In the genomic region with DNA sequence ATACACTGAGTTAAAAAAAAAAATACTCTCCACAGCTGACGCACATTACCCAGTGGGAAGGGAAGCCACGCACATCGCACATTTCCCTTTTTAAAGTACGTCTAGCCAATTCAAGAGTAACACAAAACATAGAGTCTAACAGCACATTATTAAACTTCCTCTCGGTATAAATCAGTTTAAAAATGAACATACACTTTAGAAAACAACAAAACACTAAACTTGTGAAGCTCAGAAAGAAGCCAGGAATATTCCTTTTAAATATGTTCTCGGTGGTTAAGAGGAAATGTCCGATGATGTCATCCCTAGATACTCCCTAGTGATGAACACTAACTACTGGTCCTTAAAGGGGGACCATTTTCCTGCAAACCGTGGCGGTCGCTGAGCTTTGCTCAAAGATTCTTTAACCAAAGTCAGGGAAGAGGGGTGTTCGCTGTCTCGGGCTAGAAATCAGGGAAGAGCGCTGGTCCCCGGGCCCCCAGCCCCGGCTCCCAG, we compare ENCODE assay signal across 8 cellular contexts. TPM values are rescaled to one million over a fixed set of nuclear protein-coding genes. Genes with fewer than 3 reads are reported as not detected.
DNase-seq lines count a peak whose midpoint lies in the region; ATAC-seq and TF ChIP-seq lines count a peak whose summit lies in the region.

No MANE protein-coding gene starts in this region.

- peaks cover 8% of the 10 kb centered on the region for H3K36me3 Mint-ChIP-seq in activated CD4-positive, alpha-beta T cell treated with anti-CD3 and anti-CD28 coated beads for 36 hours (ENCODE audit: low read depth)
- H3K36me3 Mint-ChIP-seq in GM23338 (ENCODE audit: low read depth) (no peaks in the 10 kb centered on the region), T-helper 17 cell (ENCODE audit: low read depth) (no peaks in the 10 kb centered on the region)

- no peak overlapping the region for H2AFZ ChIP-seq in GM23338

- peak overlapping the region; percentile 75 for H3K4me2 ChIP-seq in GM23338

- peak overlapping the region; percentile 68 for H3K9ac ChIP-seq in mucosa of stomach (ENCODE audit: low read length)

- no peaks in the 10 kb centered on the region for H3K36me3 ChIP-seq in GM23338 (ENCODE audit: insufficient read depth)
- H3K36me3 ChIP-seq in mucosa of stomach (ENCODE audit: control insufficient read depth, insufficient read depth, low read length), result no peaks in the 10 kb centered on the region

- peaks cover 27% of the 10 kb centered on the region for H3K4me1 ChIP-seq in GM23338 (ENCODE audit: insufficient read depth)
- no peaks in the 10 kb centered on the region for H3K4me1 ChIP-seq in mucosa of stomach (ENCODE audit: control insufficient read depth, insufficient read depth, low read length)

- H3K9me3 Mint-ChIP-seq in activated CD4-positive, alpha-beta T cell treated with anti-CD3 and anti-CD28 coated beads for 36 hours (ENCODE audit: low read depth), result peaks cover 7% of the 10 kb centered on the region
- H3K9me3 Mint-ChIP-seq in GM23338, result no peaks in the 10 kb centered on the region

- DNase-seq in activated CD4-positive, alpha-beta T cell treated with anti-CD3 and anti-CD28 coated beads for 36 hours, result peak; percentile 10
- DNase-seq in activated CD4-positive, alpha-beta T cell treated with anti-CD3 and anti-CD28 coated beads, Interleukin-2, amount 50 U/mL, for 1 hour, result no peak
- DNase-seq in GM23338 (ENCODE audit: low spot score), result peak; percentile 51
- peak; percentile 69 for DNase-seq in KBM-7
- no peak for DNase-seq in T-helper 17 cell
- DNase-seq in epithelial cell of proximal tubule (ENCODE audit: low read depth), result peak; percentile 18
- DNase-seq in effector CD8-positive, alpha-beta T cell (lab: John Stamatoyannopoulos, UW), result no peak

- in situ Hi-C loops in KBM-7 (cut with MboI; ENCODE audit: low pct_unique_long_range_greater_than_20kb, low sequenced_read_pairs), result no loop called here

- ATAC-seq in activated CD4-positive, alpha-beta T cell treated with anti-CD3 and anti-CD28 coated beads for 36 hours, result peak; percentile 70
- ATAC-seq in GM23338 (peak; percentile 38; the same call in 2 of the 3 replicates), T-helper 17 cell (peak; percentile 68)

- H3K79me2 ChIP-seq in GM23338 (replicated peaks; ENCODE audit: insufficient read depth), result peaks cover 51% of the 10 kb centered on the region

- intact Hi-C loops in activated CD4-positive, alpha-beta T cell treated with anti-CD3 and anti-CD28 coated beads for 36 hours (cut with DNase I, micrococcal nuclease), result no loop called here

- peak overlapping the region; percentile 70 for H3K4me3 Mint-ChIP-seq in activated CD4-positive, alpha-beta T cell treated with anti-CD3 and anti-CD28 coated beads for 36 hours
- H3K4me3 Mint-ChIP-seq in GM23338 (peak overlapping the region; percentile 92), T-helper 17 cell (peak overlapping the region; percentile 91)

- no peaks in the 10 kb centered on the region for H3F3A ChIP-seq in GM23338 (replicated peaks; ENCODE audit: low read depth)

- no peak for TF ChIP-seq CTCF in GM23338 (conservative IDR thresholded peaks at IDR 0.05; ENCODE audit: low read depth in 2 of 2)
- no peak for TF ChIP-seq CTCF in epithelial cell of proximal tubule (conservative IDR thresholded peaks at IDR 0.05; ENCODE audit: low read depth, low read length)

- H3K27me3 ChIP-seq in GM23338 (ENCODE audit: insufficient read depth) (no peaks in the 10 kb centered on the region), mucosa of stomach (ENCODE audit: control insufficient read depth, insufficient read depth, low read length) (no peaks in the 10 kb centered on the region)

- H3K27me3 Mint-ChIP-seq in activated CD4-positive, alpha-beta T cell treated with anti-CD3 and anti-CD28 coated beads for 36 hours, result peaks cover 6% of the 10 kb centered on the region
- peaks cover 2% of the 10 kb centered on the region for H3K27me3 Mint-ChIP-seq in GM23338 (ENCODE audit: insufficient read depth, low read depth, poor library complexity)
- H3K27me3 Mint-ChIP-seq in T-helper 17 cell, result peaks cover 24% of the 10 kb centered on the region

- H3K4me1 Mint-ChIP-seq in activated CD4-positive, alpha-beta T cell treated with anti-CD3 and anti-CD28 coated beads for 36 hours, result peaks cover 21% of the 10 kb centered on the region
- H3K4me1 Mint-ChIP-seq in GM23338 (peaks cover 50% of the 10 kb centered on the region), T-helper 17 cell (peaks cover 10% of the 10 kb centered on the region)

- CTCF ChIA-PET in activated CD4-positive, alpha-beta T cell treated with anti-CD3 and anti-CD28 coated beads for 36 hours (lab: Charles Lee), result interaction anchor here (0.5 to 1.0 kb wide), 3 partner anchors 11 to 593 kb away, joined by 3 to 4 read pairs (median 3); no protein-coding TSS in a partner anchor

- H3K4me3 ChIP-seq in GM23338 (peak overlapping the region; percentile 63), epithelial cell of proximal tubule (ENCODE audit: low read depth, low read length) (peak overlapping the region; percentile 71), mucosa of stomach (ENCODE audit: low read length) (peak overlapping the region; percentile 56)

- POLR2A ChIA-PET in activated CD4-positive, alpha-beta T cell treated with anti-CD3 and anti-CD28 coated beads for 36 hours (lab: Charles Lee), result interaction anchor here (0.6 kb wide), 1 partner anchor 164 kb away, joined by 4 read pairs; no protein-coding TSS in a partner anchor

- 0 out of 2 replicates have a peak, but pooled peaks cover 8% of the 10 kb centered on the region for H4K20me1 ChIP-seq in GM23338 (replicated peaks; ENCODE audit: insufficient read depth)

- peak overlapping the region; percentile 84; the same call in 1 of the 2 replicates for H3K27ac ChIP-seq in GM23338 (ENCODE audit: low read depth)

- H3K9me3 ChIP-seq in T-helper 17 cell (ENCODE audit: control insufficient read depth, low read length, poor library complexity, severe bottlenecking) (no peaks in the 10 kb centered on the region), mucosa of stomach (ENCODE audit: control insufficient read depth, low read length) (no peaks in the 10 kb centered on the region)

- no peaks in the 10 kb centered on the region for H3K9me2 ChIP-seq in GM23338 (ENCODE audit: insufficient read depth)

- peak overlapping the region; percentile 86 for H3K27ac Mint-ChIP-seq in activated CD4-positive, alpha-beta T cell treated with anti-CD3 and anti-CD28 coated beads for 36 hours
- H3K27ac Mint-ChIP-seq in GM23338, result peak overlapping the region; percentile 97
- H3K27ac Mint-ChIP-seq in T-helper 17 cell, result peak overlapping the region; percentile 89

TF ChIP-seq in GM23338, 12 proteins besides CTCF, POLR2A, EP300 and RAD21 (continues in another document):
- no peak for TF ChIP-seq CREB1 (CRISPR knock-in tag; IDR thresholded peaks at IDR 0.05; ENCODE audit: low read depth)
- TF ChIP-seq ZNF114 (CRISPR knock-in tag; IDR thresholded peaks at IDR 0.05), result no peak
- no peak for TF ChIP-seq NANOG (IDR thresholded peaks at IDR 0.05; ENCODE audit: borderline replicate concordance)
- TF ChIP-seq, protein P1, sequence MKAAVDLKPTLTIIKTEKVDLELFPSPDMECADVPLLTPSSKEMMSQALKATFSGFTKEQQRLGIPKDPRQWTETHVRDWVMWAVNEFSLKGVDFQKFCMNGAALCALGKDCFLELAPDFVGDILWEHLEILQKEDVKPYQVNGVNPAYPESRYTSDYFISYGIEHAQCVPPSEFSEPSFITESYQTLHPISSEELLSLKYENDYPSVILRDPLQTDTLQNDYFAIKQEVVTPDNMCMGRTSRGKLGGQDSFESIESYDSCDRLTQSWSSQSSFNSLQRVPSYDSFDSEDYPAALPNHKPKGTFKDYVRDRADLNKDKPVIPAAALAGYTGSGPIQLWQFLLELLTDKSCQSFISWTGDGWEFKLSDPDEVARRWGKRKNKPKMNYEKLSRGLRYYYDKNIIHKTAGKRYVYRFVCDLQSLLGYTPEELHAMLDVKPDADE (IDR thresholded peaks at IDR 0.05), result no peak
- TF ChIP-seq STAT1 (IDR thresholded peaks at IDR 0.05; ENCODE audit: unreplicated experiment), result no peak
- no peak for TF ChIP-seq JUNB (IDR thresholded peaks at IDR 0.05; ENCODE audit: unreplicated experiment)

RNA-seq across cellular contexts. Expression of a gene that starts 0.7 kb away (rescaled TPM):
- 10 to 100 TPM; 23.8 to 27.7 TPM for total RNA-seq in activated CD4-positive, alpha-beta T cell treated with anti-CD3 and anti-CD28 coated beads for 36 hours
- total RNA-seq in GM23338 (2014; rRNA removed; shearing (Covaris generic)), result 60.7 and 79.7 TPM in 2 replicates
- polyA plus RNA-seq in GM23338 (2016; fragmentation: Nextera tagmentation; extraction: Ambion mirVana), result 55.5 and 62.0 TPM in 2 replicates
- total RNA-seq in T-helper 17 cell, result 10 to 100 TPM; 21.7 to 24.6 TPM
- total RNA-seq in epithelial cell of proximal tubule, result 30.3 and 55.1 TPM in 2 replicates

RNA-seq across cellular contexts. Expression of a gene that starts 14.0 kb away (rescaled TPM):
- under 1 TPM in 1 of 2 experiments, not detected in 1; 0.05 TPM for total RNA-seq in activated CD4-positive, alpha-beta T cell treated with anti-CD3 and anti-CD28 coated beads for 36 hours
- not detected in 2 replicates for total RNA-seq in GM23338 (2014; rRNA removed; shearing (Covaris generic))
- polyA plus RNA-seq in GM23338 (2016; fragmentation: Nextera tagmentation; extraction: Ambion mirVana), result 0.10 TPM in 1 of 2 replicates, not detected in the other
- total RNA-seq in T-helper 17 cell, result not detected
- total RNA-seq in epithelial cell of proximal tubule, result not detected in 2 replicates

RNA-seq across cellular contexts. Expression of a gene that starts 28.7 kb away (rescaled TPM):
- not detected for total RNA-seq in activated CD4-positive, alpha-beta T cell treated with anti-CD3 and anti-CD28 coated beads for 36 hours
- 0.19 and 0.59 TPM in 2 replicates for total RNA-seq in GM23338 (2014; rRNA removed; shearing (Covaris generic))
- 0.52 and 0.57 TPM in 2 replicates for polyA plus RNA-seq in GM23338 (2016; fragmentation: Nextera tagmentation; extraction: Ambion mirVana)
- total RNA-seq in T-helper 17 cell, result not detected
- 0.06 TPM in 1 of 2 replicates, not detected in the other for total RNA-seq in epithelial cell of proximal tubule

RNA-seq across cellular contexts. Expression of a gene that starts 56.6 kb away (rescaled TPM):
- not detected for total RNA-seq in activated CD4-positive, alpha-beta T cell treated with anti-CD3 and anti-CD28 coated beads for 36 hours
- total RNA-seq in GM23338 (2014; rRNA removed; shearing (Covaris generic)), result not detected in 2 replicates
- 0.23 and 0.39 TPM in 2 replicates for polyA plus RNA-seq in GM23338 (2016; fragmentation: Nextera tagmentation; extraction: Ambion mirVana)
- total RNA-seq in T-helper 17 cell, result not detected
- total RNA-seq in epithelial cell of proximal tubule, result not detected in 2 replicates

Comparison
In these comparisons a context has a peak if more than half of its experiments do, and no peak if none do; other contexts are left out.
1. DNase-seq: peak in activated CD4-positive, alpha-beta T cell treated with anti-CD3 and anti-CD28 coated beads for 36 hours (single experiment), GM23338 (single experiment), KBM-7 (single experiment) and epithelial cell of proximal tubule (single experiment); none in activated CD4-positive, alpha-beta T cell treated with anti-CD3 and anti-CD28 coated beads, Interleukin-2, amount 50 U/mL, for 1 hour (single experiment), T-helper 17 cell (0 of 3) and effector CD8-positive, alpha-beta T cell (single experiment).
2. Peak in every context shown above with its lines, with median percentiles within 50 percentile points of each other: ATAC-seq, H3K27ac Mint-ChIP-seq, H3K4me3 Mint-ChIP-seq and H3K4me3 ChIP-seq.